In genomic region chr22:39534591-39535301, GRCh38 we compare ENCODE assay signal across 8 cellular contexts. TPM values are rescaled to one million over a fixed set of nuclear protein-coding genes. Genes with fewer than 3 reads are reported as not detected.
A peak's percentile ranks its signal among the peaks of the same experiment; 100 is the strongest.
DNase-seq lines count a peak whose midpoint lies in the region; ATAC-seq and TF ChIP-seq lines count a peak whose summit lies in the region.

No MANE protein-coding gene starts in this region.

- no peak for TF ChIP-seq EP300 in gastroesophageal sphincter (IDR thresholded peaks at IDR 0.05)

- no peaks in the 10 kb centered on the region for H3K9me3 ChIP-seq in CD4-positive, CD25-positive, alpha-beta regulatory T cell (ENCODE audit: control insufficient read depth in 2 of 2, low read length in 2 of 2)
- H3K9me3 ChIP-seq in gastroesophageal sphincter (no peaks in the 10 kb centered on the region), thyroid gland (no peaks in the 10 kb centered on the region)

- intact Hi-C loops in thyroid gland (cut with DNase I), result loop anchor here (5.0 kb wide), 2 partner anchors 488 to 813 kb away; partner anchors contain the start of gene ADSL

- peaks cover 9% of the 10 kb centered on the region for H3K27me3 Mint-ChIP-seq in CD4-positive, CD25-positive, alpha-beta regulatory T cell

- H3K9me3 Mint-ChIP-seq in CD4-positive, CD25-positive, alpha-beta regulatory T cell, result no peaks in the 10 kb centered on the region

- TF ChIP-seq POLR2A in gastroesophageal sphincter (IDR thresholded peaks at IDR 0.05), result no peak
- TF ChIP-seq POLR2A in thyroid gland (IDR thresholded peaks at IDR 0.05), result no peak

- peak; percentile 69 to 75 (median 72) for DNase-seq in CD4-positive, CD25-positive, alpha-beta regulatory T cell
- DNase-seq in HFF-Myc (ENCODE audit: extremely low read depth, low read depth) (no peak), RPMI7951 (ENCODE audit: low read depth) (peak; percentile 51), omental fat pad (ENCODE audit: low spot score) (peak; percentile 93), thyroid gland (peak; percentile 87 to 88)
- DNase-seq in activated T-helper 9 cell treated with anti-CD3 and anti-CD28 coated beads, Interleukin-2, amount 50 U/mL, for 16 hours (ENCODE audit: low read depth), result peak; percentile 73

- H3K27ac Mint-ChIP-seq in CD4-positive, CD25-positive, alpha-beta regulatory T cell, result no peak overlapping the region

- peaks cover 0 to 34% (median 20%) of the 10 kb centered on the region in 4 donors for H3K4me1 Mint-ChIP-seq in CD4-positive, CD25-positive, alpha-beta regulatory T cell

- H3K4me1 ChIP-seq in CD4-positive, CD25-positive, alpha-beta regulatory T cell (ENCODE audit: control insufficient read depth, insufficient read depth, low read length, poor library complexity, severe bottlenecking), result peaks cover 35% of the 10 kb centered on the region
- H3K4me1 ChIP-seq in gastroesophageal sphincter (peaks cover 2 to 38% (median 28%) of the 10 kb centered on the region in 3 donors), thyroid gland (peaks cover 22 to 27% of the 10 kb centered on the region in 2 donors)

- H3K36me3 Mint-ChIP-seq in CD4-positive, CD25-positive, alpha-beta regulatory T cell, result peaks cover 12% of the 10 kb centered on the region

- TF ChIP-seq CTCF in HFF-Myc (IDR thresholded peaks at IDR 0.05; ENCODE audit: low read depth, low read length, missing control alignments) (peak; percentile 87), gastroesophageal sphincter (IDR thresholded peaks at IDR 0.05) (peak in 3 of 4 experiments; percentile 93 to 99 (median 94)), omental fat pad (IDR thresholded peaks at IDR 0.05) (peak in 2 of 3 donors; percentile 35 to 78), thyroid gland (IDR thresholded peaks at IDR 0.05) (peak; percentile 85 to 98 (median 93))

- H3K36me3 ChIP-seq in CD4-positive, CD25-positive, alpha-beta regulatory T cell (ENCODE audit: control insufficient read depth, insufficient read depth, low read length), result peaks cover 7% of the 10 kb centered on the region
- H3K36me3 ChIP-seq in gastroesophageal sphincter (peaks cover 0 to 9% of the 10 kb centered on the region in 2 donors), thyroid gland (peaks cover 0 to 5% of the 10 kb centered on the region in 2 donors)

- peak in 1 of 2 donors; percentile 8 for ATAC-seq in CD4-positive, CD25-positive, alpha-beta regulatory T cell (ENCODE audit: low read depth in 2 of 2)
- ATAC-seq in gastroesophageal sphincter (peak; percentile 24), omental fat pad (ENCODE audit: low FRiP score) (no peak), GM21786 (IDR thresholded peaks at IDR 0.05; ENCODE audit: unreplicated experiment) (no peak)

- no peak overlapping the region for H3K4me3 ChIP-seq in CD4-positive, CD25-positive, alpha-beta regulatory T cell (ENCODE audit: low read depth, low read length)
- H3K4me3 ChIP-seq in HFF-Myc (replicated peaks; ENCODE audit: low read depth, low read length), result no peak overlapping the region
- H3K4me3 ChIP-seq in gastroesophageal sphincter, result peak overlapping the region in 1 of 2 donors; percentile 21
- no peak overlapping the region for H3K4me3 ChIP-seq in thyroid gland (replicated peaks in 1 of 3)

- no peak overlapping the region for H3K27ac ChIP-seq in CD4-positive, CD25-positive, alpha-beta regulatory T cell (ENCODE audit: insufficient read depth, low read length, poor library complexity, severe bottlenecking)
- H3K27ac ChIP-seq in gastroesophageal sphincter (peak overlapping the region in 3 of 4 donors; percentile 34 to 59 (median 54)), thyroid gland (peak overlapping the region in 1 of 3 donors; percentile 40)

- no peaks in the 10 kb centered on the region for H3K27me3 ChIP-seq in CD4-positive, CD25-positive, alpha-beta regulatory T cell (ENCODE audit: control insufficient read depth, insufficient read depth, low read length)
- no peaks in the 10 kb centered on the region for H3K27me3 ChIP-seq in gastroesophageal sphincter
- no peaks in the 10 kb centered on the region for H3K27me3 ChIP-seq in thyroid gland

- WGBS in gastroesophageal sphincter (ENCODE audit: low coverage in 1 of 2), 2 donors, result 0% methylated on average over 1 of the region's 40 CpGs; no CpG with 5 or more reads in 1 of the 2 donors
- WGBS in thyroid gland, 2 donors, result 11 to 12% methylated on average over 17 to 18 of the region's 40 CpGs

- peak overlapping the region in 1 of 4 donors; percentile 38 for H3K4me3 Mint-ChIP-seq in CD4-positive, CD25-positive, alpha-beta regulatory T cell

RNA-seq across cellular contexts. Expression of gene RPS19BP1, which starts 2.2 kb away (rescaled TPM):
- total RNA-seq in CD4-positive, CD25-positive, alpha-beta regulatory T cell, result 42.9 TPM
- polyA plus RNA-seq in CD4-positive, CD25-positive, alpha-beta regulatory T cell, result 100 to 1,000 TPM; 102 to 117 (median 110) TPM
- 74.9 and 132 TPM in 2 replicates for total RNA-seq in RPMI7951 (2014; rRNA removed; shearing (Covaris generic))
- total RNA-seq in gastroesophageal sphincter (100 to 1,000 TPM; 144 to 176 (median 160) TPM), omental fat pad (100 to 1,000 TPM; 103 to 157 (median 133) TPM), thyroid gland (100 to 1,000 TPM; 120 to 243 (median 171) TPM)

RNA-seq across cellular contexts. Expression of gene ATF4, which starts 14.4 kb away (rescaled TPM):
- total RNA-seq in CD4-positive, CD25-positive, alpha-beta regulatory T cell, result 246 TPM
- polyA plus RNA-seq in CD4-positive, CD25-positive, alpha-beta regulatory T cell, result 10 to 100 TPM; 58.2 to 75.2 (median 69.1) TPM
- 190 and 217 TPM in 2 replicates for total RNA-seq in RPMI7951 (2014; rRNA removed; shearing (Covaris generic))
- total RNA-seq in gastroesophageal sphincter, result 100 to 1,000 TPM; 450 to 718 (median 563) TPM
- 100 to 1,000 TPM; 258 to 714 (median 610) TPM for total RNA-seq in omental fat pad
- total RNA-seq in thyroid gland, result 100 to 1,000 TPM; 173 to 273 (median 210) TPM

RNA-seq across cellular contexts. Expression of gene MIEF1, which starts 32.7 kb away (rescaled TPM):
- 16.0 TPM for total RNA-seq in CD4-positive, CD25-positive, alpha-beta regulatory T cell
- polyA plus RNA-seq in CD4-positive, CD25-positive, alpha-beta regulatory T cell, result 10 to 100 TPM; 24.0 to 39.8 (median 29.8) TPM
- 10.6 and 11.3 TPM in 2 replicates for total RNA-seq in RPMI7951 (2014; rRNA removed; shearing (Covaris generic))
- total RNA-seq in gastroesophageal sphincter (10 to 100 TPM; 17.8 to 28.3 (median 21.4) TPM), omental fat pad (10 to 100 TPM; 23.6 to 46.0 (median 32.4) TPM), thyroid gland (10 to 100 TPM; 21.4 to 30.5 (median 26.7) TPM)

RNA-seq across cellular contexts. Expression of gene CACNA1I, which starts 35.8 kb away (rescaled TPM):
- 10.6 TPM for total RNA-seq in CD4-positive, CD25-positive, alpha-beta regulatory T cell
- polyA plus RNA-seq in CD4-positive, CD25-positive, alpha-beta regulatory T cell, result under 1 TPM; 0.06 to 0.45 (median 0.30) TPM
- not detected in 2 replicates for total RNA-seq in RPMI7951 (2014; rRNA removed; shearing (Covaris generic))
- total RNA-seq in gastroesophageal sphincter (under 1 TPM; 0.04 to 0.54 (median 0.11) TPM), omental fat pad (under 1 TPM; 0.09 to 0.38 (median 0.26) TPM), thyroid gland (10 to 100 TPM in 1 of 4 donors, 1 to 10 TPM in 3; 3.7 to 10.7 (median 6.4) TPM)
